18 cellular contexts compared by ENCODE assay signal in the genomic region with DNA sequence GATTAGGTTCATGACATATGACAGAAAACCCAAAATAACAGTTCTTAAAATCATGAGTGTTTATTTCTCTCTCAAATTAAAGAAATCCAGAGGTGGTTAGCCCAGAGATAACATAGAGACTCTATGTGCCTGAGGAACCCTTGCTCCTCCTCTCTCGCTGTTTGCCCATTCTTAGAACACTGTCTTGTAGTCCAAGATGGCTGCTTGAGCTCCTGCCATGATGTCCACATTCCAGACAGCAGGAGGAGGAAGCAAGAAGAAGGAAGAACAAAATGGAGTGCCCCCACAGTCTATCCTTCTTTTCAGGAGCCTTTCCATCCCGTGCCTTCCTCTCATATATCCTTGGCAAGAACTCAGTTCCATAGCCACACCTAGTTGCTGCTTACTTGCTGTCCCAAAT. TPM values are rescaled to one million over a fixed set of nuclear protein-coding genes. Genes with fewer than 3 reads are reported as not detected.
DNase-seq lines count a peak whose midpoint lies in the region; TF ChIP-seq lines count a peak whose summit lies in the region.
"Had no signal": no experiment of that assay in that cellular context is flagged by ENCODE, and none has a peak within 500 bp of the region (broad histone marks: within the 10 kb centered on the region; RNA-seq: fewer than 3 reads in every experiment).

No MANE protein-coding gene starts in this region.

- H3K36me3 ChIP-seq in A673 (ENCODE audit: insufficient read depth, low read length, poor library complexity, severe bottlenecking) = no peaks in the 10 kb centered on the region
- no peaks in the 10 kb centered on the region for H3K36me3 ChIP-seq in osteoblast (ENCODE audit: insufficient read depth, low read length)
- H3K36me3 ChIP-seq in sigmoid colon = no peaks in the 10 kb centered on the region

- peaks cover 3% of the 10 kb centered on the region for H3K27me3 Mint-ChIP-seq in brain

- H3K27me3 ChIP-seq in A673 (replicated peaks; ENCODE audit: insufficient read depth, low read depth, low read length, poor library complexity) = no peaks in the 10 kb centered on the region
- H3K27me3 ChIP-seq in osteoblast (ENCODE audit: insufficient read depth, low read length) = no peaks in the 10 kb centered on the region
- H3K27me3 ChIP-seq in sigmoid colon = no peaks in the 10 kb centered on the region

- TF ChIP-seq EP300 in sigmoid colon (IDR thresholded peaks at IDR 0.05) = no peak

- H3K27ac Mint-ChIP-seq in brain = peak overlapping the region in 4 of 5 experiments; percentile 32 to 92 (median 88)
- H3K27ac Mint-ChIP-seq: CD4-positive, CD25-positive, alpha-beta regulatory T cell; GM23338 had no signal

- H3K9me3 Mint-ChIP-seq in brain = no peaks in the 10 kb centered on the region
- H3K9me3 Mint-ChIP-seq: CD4-positive, CD25-positive, alpha-beta regulatory T cell; CD8-positive, alpha-beta memory T cell; GM23338 had no signal

- H3K4me2 ChIP-seq in osteoblast (ENCODE audit: insufficient read depth, low read length) = no peak overlapping the region
- H3K4me2 ChIP-seq: A549, GM23338 had no signal

- H3K4me1 ChIP-seq in A673 (ENCODE audit: insufficient read depth, low read length, poor library complexity, severe bottlenecking) (peaks cover 39% of the 10 kb centered on the region), osteoblast (ENCODE audit: insufficient read depth, low read length) (no peaks in the 10 kb centered on the region), sigmoid colon (no peaks in the 10 kb centered on the region)
- H3K4me1 ChIP-seq: A549 had no signal

- H3K4me3 Mint-ChIP-seq in brain = peak overlapping the region in 2 of 5 experiments; percentile 31 to 53
- H3K4me3 Mint-ChIP-seq: CD4-positive, CD25-positive, alpha-beta regulatory T cell; CD8-positive, alpha-beta memory T cell; GM23338 had no signal

- H3K4me3 ChIP-seq in A673 (ENCODE audit: low read depth, low read length, poor library complexity, severe bottlenecking) (no peak overlapping the region), osteoblast (ENCODE audit: insufficient read depth, low read length) (no peak overlapping the region), sigmoid colon (no peak overlapping the region)
- H3K4me3 ChIP-seq: A549, GM23338 had no signal

- POLR2A ChIA-PET in A673 (lab: Charles Lee; ENCODE audit: low non-redundant PET) = interaction anchor here (0.6 kb wide), 1 partner anchor 8 kb away, joined by 3 read pairs; no protein-coding TSS in a partner anchor

- no peak for TF ChIP-seq CTCF in A673 (conservative IDR thresholded peaks at IDR 0.05; ENCODE audit: low read depth, low read length)
- no peak for TF ChIP-seq CTCF in brain (conservative IDR thresholded peaks at IDR 0.05)
- no peak for TF ChIP-seq CTCF in osteoblast (IDR thresholded peaks at IDR 0.05; ENCODE audit: extremely low read depth, low read depth, low read length)
- TF ChIP-seq CTCF in sigmoid colon (IDR thresholded peaks at IDR 0.05) = no peak

- 59 to 86% methylated on average over 2 of the region's 2 CpGs for WGBS in sigmoid colon, 2 donors

- H3K79me2 ChIP-seq in osteoblast (ENCODE audit: insufficient read depth, low read length) = no peaks in the 10 kb centered on the region

- no peaks in the 10 kb centered on the region for H3K36me3 Mint-ChIP-seq in brain
- H3K36me3 Mint-ChIP-seq: CD4-positive, CD25-positive, alpha-beta regulatory T cell; CD8-positive, alpha-beta memory T cell had no signal

- DNase-seq in A673 (ENCODE audit: low spot score) = no peak
- DNase-seq in islet precursor cell = peak; percentile 7
- DNase-seq in osteoblast (ENCODE audit: insufficient read length, low spot score, missing footprints) = peak; percentile 74
- no peak for DNase-seq in NOMO-1 treated with dmso at 0.1 percent for 144 hours (lab: John Stamatoyannopoulos, UW; ENCODE audit: unreplicated experiment)
- no peak for DNase-seq in sigmoid colon
- no peak for DNase-seq in amygdala (lab: John Stamatoyannopoulos, UW)
- DNase-seq: CD4-positive, CD25-positive, alpha-beta regulatory T cell; CD8-positive, alpha-beta memory T cell; DMS 273 treated with DMSO at 0.1 percent for 48 hours; DMS53; DND-41; H7; IMR-90 had no signal

- BruUV-seq in A673 (replicated peaks; lab: Mats Ljungman, UMichigan) = TSS peak; percentile 94

- CTCF ChIA-PET in A673 (lab: Charles Lee) = no interaction called here

- H3K4me1 Mint-ChIP-seq in brain = peaks cover 47% of the 10 kb centered on the region
- H3K4me1 Mint-ChIP-seq: CD4-positive, CD25-positive, alpha-beta regulatory T cell; CD8-positive, alpha-beta memory T cell had no signal

- no peaks in the 10 kb centered on the region for H3K9me3 ChIP-seq in A673 (ENCODE audit: low read depth, low read length, poor library complexity, severe bottlenecking)
- H3K9me3 ChIP-seq in osteoblast (ENCODE audit: low read depth, low read length) = no peaks in the 10 kb centered on the region
- no peaks in the 10 kb centered on the region for H3K9me3 ChIP-seq in sigmoid colon
- H3K9me3 ChIP-seq: A549 had no signal

- H2AFZ ChIP-seq in osteoblast (ENCODE audit: low read length) = no peak overlapping the region

- TF ChIP-seq POLR2A in sigmoid colon (IDR thresholded peaks at IDR 0.05) = no peak

- H3K27ac ChIP-seq in A673 (ENCODE audit: low read depth, low read length, poor library complexity, severe bottlenecking) (peak overlapping the region; percentile 78), osteoblast (ENCODE audit: low read depth, low read length) (no peak overlapping the region), sigmoid colon (no peak overlapping the region)
- H3K27ac ChIP-seq: 22Rv1, A549 had no signal

- intact Hi-C loops in A673 (cut with micrococcal nuclease; ENCODE audit: unreplicated experiment) (no loop called here), sigmoid colon (cut with DNase I) (no loop called here)

- H4K20me1 ChIP-seq in osteoblast (ENCODE audit: insufficient read depth, low read length) = no peaks in the 10 kb centered on the region

RNA-seq across cellular contexts. Expression of a gene that starts 13.9 kb away (rescaled TPM):
- 17.9 and 24.8 TPM in 2 replicates for total RNA-seq in A673 (2021)
- 45.0 TPM for polyA plus RNA-seq in brain (ENCODE audit: insufficient read depth, low read depth, low replicate concordance)
- total RNA-seq in osteoblast = under 0.01 TPM in 2 replicates
- under 1 TPM in 3 of 4 donors, not detected in 1; under 0.01 to 0.81 (median 0.33) TPM for total RNA-seq in sigmoid colon
- polyA plus RNA-seq in sigmoid colon = under 1 TPM in 1 of 3 donors, not detected in 2; 0.10 TPM
- total RNA-seq: CD4-positive, CD25-positive, alpha-beta regulatory T cell; CD8-positive, alpha-beta memory T cell; IMR-90 had no signal
- polyA plus RNA-seq: A549; AG04450; CD4-positive, CD25-positive, alpha-beta regulatory T cell had no signal

Comparison
In these comparisons a context has a peak if more than half of its experiments do, and no peak if none do; other contexts are left out.
1. DNase-seq: peak in islet precursor cell (single experiment) and osteoblast (single experiment); none in A673 (single experiment), NOMO-1 treated with dmso at 0.1 percent for 144 hours (single experiment), sigmoid colon (single experiment) and amygdala (0 of 56).
2. RNA of a gene that starts 13.9 kb away (total RNA-seq): 17.9 to 24.8 TPM in A673; under 0.01 to 0.81 TPM in sigmoid colon and under 0.01 TPM in osteoblast; every median in the first group is over 10 times any median in the second.